Comparison of ENCODE assay signal across 9 cellular contexts in genomic region chr17:77125432-77125901, GRCh38. TPM values are rescaled to one million over a fixed set of nuclear protein-coding genes. Genes with fewer than 3 reads are reported as not detected.
A peak's percentile ranks its signal among the peaks of the same experiment; 100 is the strongest.
DNase-seq lines count a peak whose midpoint lies in the region; ATAC-seq and TF ChIP-seq lines count a peak whose summit lies in the region.
"Had no signal": no experiment of that assay in that cellular context is flagged by ENCODE, and none has a peak within 500 bp of the region (broad histone marks: within the 10 kb centered on the region; RNA-seq: fewer than 3 reads in every experiment).

No MANE protein-coding gene starts in this region.

- H3K9me3 ChIP-seq in psoas muscle = no peaks in the 10 kb centered on the region

- no peaks in the 10 kb centered on the region for H3K27me3 ChIP-seq in psoas muscle (ENCODE audit: insufficient read depth in 3 of 3, low read length in 2 of 3)

- H3K27ac ChIP-seq in psoas muscle = peak overlapping the region; percentile 72

- 44 to 47% (median 45%) methylated on average over 8 of the region's 8 CpGs for WGBS in psoas muscle, 3 donors

- DNase-seq in GM04503 (ENCODE audit: low read depth) (peak; percentile 76), RKO (ENCODE audit: low spot score) (peak; percentile 54), epithelial cell of proximal tubule (ENCODE audit: low read depth) (peak; percentile 69), psoas muscle (no peak), KG1 (lab: John Stamatoyannopoulos, UW) (no peak)
- DNase-seq: activated naive CD8-positive, alpha-beta T cell treated with anti-CD3 and anti-CD28 coated beads, Interleukin-2, amount 10 ng/mL, durations not matched to agents 7 days and 5 days had no signal

- H3K36me3 ChIP-seq in psoas muscle (ENCODE audit: insufficient read depth in 1 of 2, low read depth in 1 of 2) = no peaks in the 10 kb centered on the region

- TF ChIP-seq CTCF in epithelial cell of proximal tubule (conservative IDR thresholded peaks at IDR 0.05; ENCODE audit: low read depth, low read length) (no peak), psoas muscle (IDR thresholded peaks at IDR 0.05) (no peak)

- H3K4me3 ChIP-seq in epithelial cell of proximal tubule (ENCODE audit: low read depth, low read length) (no peak overlapping the region), psoas muscle (no peak overlapping the region)

- intact Hi-C loops in psoas muscle (cut with DNase I) = no loop called here

- peaks cover 67% of the 10 kb centered on the region for H3K4me1 ChIP-seq in psoas muscle

- ATAC-seq in psoas muscle = peak in 2 of 4 donors; percentile 31 to 34
- no peak for ATAC-seq in HG03354 (IDR thresholded peaks at IDR 0.05; ENCODE audit: poor library complexity, severe bottlenecking, unreplicated experiment)
- no peak for ATAC-seq in HG02610 (IDR thresholded peaks at IDR 0.05; ENCODE audit: unreplicated experiment)
- no peak for ATAC-seq in HG03280 (IDR thresholded peaks at IDR 0.05; ENCODE audit: unreplicated experiment)

RNA-seq across cellular contexts. Expression of gene SEC14L1, which starts 15.3 kb away (rescaled TPM):
- 44.3 and 74.4 TPM in 2 replicates for total RNA-seq in epithelial cell of proximal tubule
- total RNA-seq in psoas muscle = 10 to 100 TPM; 68.7 to 98.9 (median 73.0) TPM
- polyA plus RNA-seq in psoas muscle = 10 to 100 TPM; 38.6 to 84.2 (median 43.2) TPM

Comparison
In these comparisons a context has a peak if more than half of its experiments do, and no peak if none do; other contexts are left out.
1. DNase-seq: peak in GM04503 (single experiment), RKO (single experiment) and epithelial cell of proximal tubule (single experiment); none in psoas muscle (0 of 2) and KG1 (single experiment).